Comparison of ENCODE assay signal across 10 cellular contexts in the genomic region with DNA sequence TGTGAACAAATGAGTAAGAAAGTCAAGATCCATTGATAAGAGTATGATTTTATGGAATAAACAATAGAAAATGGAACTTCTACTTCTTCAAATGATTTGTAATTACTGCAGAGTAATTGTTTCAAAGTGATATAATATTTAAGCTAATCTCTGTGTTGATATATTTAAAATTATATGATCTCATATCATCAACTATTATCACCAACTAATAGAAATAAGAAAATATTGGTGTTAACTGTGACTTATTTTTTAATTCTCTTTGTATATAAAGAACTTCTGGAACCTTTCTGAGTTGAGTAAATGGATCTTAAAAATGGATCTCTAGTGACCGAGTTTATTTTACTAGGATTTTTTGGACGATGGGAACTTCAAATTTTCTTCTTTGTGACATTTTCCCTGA. TPM values are rescaled to one million over a fixed set of nuclear protein-coding genes. Genes with fewer than 3 reads are reported as not detected.
"Had no signal": no experiment of that assay in that cellular context is flagged by ENCODE, and none has a peak within 500 bp of the region (broad histone marks: within the 10 kb centered on the region; RNA-seq: fewer than 3 reads in every experiment).

A gene with protein sequence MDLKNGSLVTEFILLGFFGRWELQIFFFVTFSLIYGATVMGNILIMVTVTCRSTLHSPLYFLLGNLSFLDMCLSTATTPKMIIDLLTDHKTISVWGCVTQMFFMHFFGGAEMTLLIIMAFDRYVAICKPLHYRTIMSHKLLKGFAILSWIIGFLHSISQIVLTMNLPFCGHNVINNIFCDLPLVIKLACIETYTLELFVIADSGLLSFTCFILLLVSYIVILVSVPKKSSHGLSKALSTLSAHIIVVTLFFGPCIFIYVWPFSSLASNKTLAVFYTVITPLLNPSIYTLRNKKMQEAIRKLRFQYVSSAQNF (plus strand): TSS at position 301 of the 400 bp plus-strand sequence. CDS start 0 bp downstream, at position 301.

- H3K27me3 Mint-ChIP-seq: IgD-negative memory B cell had no signal

- H3K36me3 Mint-ChIP-seq: IgD-negative memory B cell had no signal

- H3K27ac ChIP-seq: HL-60 had no signal

- H3K4me3 ChIP-seq: K562 had no signal

- H3K4me3 Mint-ChIP-seq: IgD-negative memory B cell had no signal

- DNase-seq: IMR-90, KBM-7, KG1 had no signal

- FAIRE-seq: HepG2, HTR-8/SVneo, K562 had no signal

- H3K27ac Mint-ChIP-seq: IgD-negative memory B cell had no signal

RNA-seq across cellular contexts. Expression of the gene that starts here (rescaled TPM):
- total RNA-seq: HepG2, HT-29, HT1080, IMR-90, K562 had no signal
- polyA plus RNA-seq: HepG2, IgD-negative memory B cell, IMR-90, K562 had no signal
